ENCODE assay signal across 1 cellular context in the genomic region with DNA sequence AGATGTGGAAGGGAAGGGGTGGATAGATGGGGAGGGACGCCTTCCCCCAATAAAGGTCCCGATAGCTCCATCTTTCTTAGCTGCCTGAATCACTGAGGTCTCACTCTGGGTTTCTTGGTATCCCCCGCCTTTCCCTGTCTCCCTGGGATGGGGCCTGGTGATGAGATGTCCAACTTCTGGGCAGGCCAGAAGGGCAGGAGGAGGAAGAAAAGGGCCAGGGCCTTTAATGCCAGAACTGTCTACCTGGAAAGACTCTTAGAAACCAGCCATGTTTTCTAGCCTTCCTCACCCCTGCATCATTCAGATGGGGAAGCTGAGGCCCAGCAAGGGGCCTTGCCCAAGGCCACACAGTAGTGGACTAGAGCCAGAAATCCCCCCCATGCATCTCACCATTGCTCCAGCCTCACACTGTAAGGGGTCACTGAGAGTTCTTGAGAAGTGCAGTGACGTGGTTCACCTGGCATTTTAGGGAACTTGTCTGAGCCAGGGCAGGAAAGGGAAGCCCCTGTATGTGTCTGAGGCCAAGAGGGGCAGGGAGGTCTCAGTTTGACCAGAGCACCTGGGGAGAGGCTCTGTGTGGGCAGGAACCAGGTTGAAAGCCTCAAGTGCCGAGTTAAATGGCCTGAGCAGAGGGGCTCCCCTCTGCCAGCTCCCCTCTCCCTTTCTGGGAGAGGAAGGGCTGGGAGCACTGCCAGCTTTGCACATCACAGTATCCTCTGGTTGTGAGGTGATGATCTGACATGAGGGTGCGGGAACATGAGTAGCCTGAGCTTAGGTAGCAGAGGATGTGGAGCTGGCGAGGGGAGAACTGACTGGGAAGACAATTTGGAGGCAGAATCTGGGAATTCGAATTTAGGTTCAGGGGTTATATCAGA.
A peak's percentile ranks its signal among the peaks of the same experiment; 100 is the strongest.
TF ChIP-seq lines count a peak whose summit lies in the region.

No MANE protein-coding gene starts in this region.

TF ChIP-seq in HEK293, 187 proteins besides CTCF, POLR2A, EP300 and RAD21:
- 0 out of 2 replicates have a peak, but pooled peaks have one; percentile 42 for TF ChIP-seq PRDM10 (tag by site-specific recombination; IDR thresholded peaks at IDR 0.05)
- TF ChIP-seq ZSCAN4 (tag by site-specific recombination; IDR thresholded peaks at IDR 0.05), result no peak
- TF ChIP-seq, protein P1, sequence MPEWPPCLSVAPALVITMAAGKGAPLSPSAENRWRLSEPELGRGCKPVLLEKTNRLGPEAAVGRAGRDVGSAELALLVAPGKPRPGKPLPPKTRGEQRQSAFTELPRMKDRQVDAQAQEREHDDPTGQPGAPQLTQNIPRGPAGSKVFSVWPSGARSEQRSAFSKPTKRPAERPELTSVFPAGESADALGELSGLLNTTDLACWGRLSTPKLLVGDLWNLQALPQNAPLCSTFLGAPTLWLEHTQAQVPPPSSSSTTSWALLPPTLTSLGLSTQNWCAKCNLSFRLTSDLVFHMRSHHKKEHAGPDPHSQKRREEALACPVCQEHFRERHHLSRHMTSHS (tag by site-specific recombination; IDR thresholded peaks at IDR 0.05), result no peak
- no peak for TF ChIP-seq ZFP37 (tag by site-specific recombination; IDR thresholded peaks at IDR 0.05)
- TF ChIP-seq KLF1 (tag by site-specific recombination; IDR thresholded peaks at IDR 0.05), result no peak
